ENCODE assay signal across 11 cellular contexts in genomic region chr12:49298160-49298559, GRCh38. TPM values are rescaled to one million over a fixed set of nuclear protein-coding genes. Genes with fewer than 3 reads are reported as not detected.
DNase-seq lines count a peak whose midpoint lies in the region; ATAC-seq, FAIRE-seq and TF ChIP-seq lines count a peak whose summit lies in the region.
"Had no signal": no experiment of that assay in that cellular context is flagged by ENCODE, and none has a peak within 500 bp of the region (broad histone marks: within the 10 kb centered on the region; RNA-seq: fewer than 3 reads in every experiment).

No MANE protein-coding gene starts in this region.

- DNase-seq in T-helper 1 cell, result no peak
- no peak for DNase-seq in Karpas-422
- DNase-seq in K562 (ENCODE audit: extremely low read depth in 1 of 4, low spot score in 3 of 4), result peak in 1 of 4 experiments; percentile 12
- no peak for DNase-seq in trophoblast cell
- DNase-seq in suprapubic skin (ENCODE audit: low spot score in 2 of 2), result no peak
- no peak for DNase-seq in SW 1271 (lab: John Stamatoyannopoulos, UW)
- no peak for DNase-seq in endothelial cell (ENCODE audit: low spot score)
- DNase-seq: left ventricle myocardium inferior had no signal

- H3K36me3 ChIP-seq in Karpas-422 (ENCODE audit: insufficient read depth, low read length) (no peaks in the 10 kb centered on the region), K562 (ENCODE audit: control insufficient read depth, insufficient read depth, low read length) (no peaks in the 10 kb centered on the region), trophoblast cell (ENCODE audit: control insufficient read depth in 1 of 2, insufficient read depth in 2 of 2, low read length in 2 of 2) (no peaks in the 10 kb centered on the region), suprapubic skin (no peaks in the 10 kb centered on the region)
- H3K36me3 ChIP-seq: left ventricle myocardium inferior had no signal

- 60% methylated on average over 6 of the region's 6 CpGs for WGBS in K562 (ENCODE audit: insufficient coverage, low coverage, missing lambda C conversion rate)
- WGBS in trophoblast cell (ENCODE audit: extremely low coverage, insufficient coverage, insufficient read length), result no CpG with 5 or more reads among the region's 6 CpGs
- 66% methylated on average over 6 of the region's 6 CpGs for WGBS in suprapubic skin

- in situ Hi-C loops in K562 (cut with MboI), result no loop called here

- no peak overlapping the region for H3K18ac ChIP-seq in trophoblast cell (ENCODE audit: low read length)

- H3K79me1 ChIP-seq in trophoblast cell (ENCODE audit: low read length), result no peaks in the 10 kb centered on the region

- peak overlapping the region; percentile 51 for H3K4me3 Mint-ChIP-seq in T-helper 1 cell treated with Interleukin-12 subunit alpha and Interleukin-12 subunit beta and Interleukin-4 antibody, amounts not matched to agents 30 μg/mL and 1 μg/mL, for 36 hours
- H3K4me3 Mint-ChIP-seq in endothelial cell (ENCODE audit: unreplicated experiment), result no peak overlapping the region

- H3K9me2 ChIP-seq in Karpas-422 (replicated peaks; ENCODE audit: insufficient read depth, low read length), result no peaks in the 10 kb centered on the region

- intact Hi-C loops in K562 (cut with micrococcal nuclease), result no loop called here

- no peak overlapping the region for H4K8ac ChIP-seq in trophoblast cell (ENCODE audit: low read depth, low read length)

- H3K27ac ChIP-seq in Karpas-422 (ENCODE audit: low read length) (no peak overlapping the region), K562 (ENCODE audit: extremely low read depth, low read depth, low read length) (no peak overlapping the region), trophoblast cell (ENCODE audit: low read depth, low read length) (no peak overlapping the region), suprapubic skin (no peak overlapping the region)
- H3K27ac ChIP-seq: left ventricle myocardium inferior had no signal

- no peak for TF ChIP-seq RAD21 in K562 (CRISPR knock-in tag; conservative IDR thresholded peaks at IDR 0.05 in 1 of 2, IDR thresholded peaks at IDR 0.05 in 1 of 2)

- no peak overlapping the region for H3K4ac ChIP-seq in trophoblast cell (ENCODE audit: low read depth, low read length)

- H3K27ac Mint-ChIP-seq in T-helper 1 cell treated with Interleukin-12 subunit alpha and Interleukin-12 subunit beta and Interleukin-4 antibody, amounts not matched to agents 30 μg/mL and 1 μg/mL, for 36 hours, result no peak overlapping the region
- no peak overlapping the region for H3K27ac Mint-ChIP-seq in endothelial cell (ENCODE audit: unreplicated experiment)

- H3K9me3 ChIP-seq in Karpas-422 (ENCODE audit: low read length) (no peaks in the 10 kb centered on the region), K562 (replicated peaks; ENCODE audit: control insufficient read depth, insufficient read depth, low read depth, low read length) (no peaks in the 10 kb centered on the region), trophoblast cell (ENCODE audit: insufficient read depth, low read depth, low read length) (peaks cover 19% of the 10 kb centered on the region), suprapubic skin (no peaks in the 10 kb centered on the region)
- H3K9me3 ChIP-seq: left ventricle myocardium inferior had no signal

- no peak overlapping the region for H4K91ac ChIP-seq in trophoblast cell (ENCODE audit: low read depth, low read length)

- H2BK12ac ChIP-seq in trophoblast cell (ENCODE audit: low read length), result no peak overlapping the region

- TF ChIP-seq POLR2A in K562 (conservative IDR thresholded peaks at IDR 0.05), result no peak
- no peak for TF ChIP-seq POLR2A in suprapubic skin (IDR thresholded peaks at IDR 0.05)

- peaks cover 10% of the 10 kb centered on the region for H3K9me1 ChIP-seq in K562 (ENCODE audit: control insufficient read depth, insufficient read depth, low read length)

- BruUV-seq in K562 (replicated peaks; lab: Mats Ljungman, UMichigan), result no TSS peak

- no peaks in the 10 kb centered on the region for H3K9me3 Mint-ChIP-seq in T-helper 1 cell treated with Interleukin-12 subunit alpha and Interleukin-12 subunit beta and Interleukin-4 antibody, amounts not matched to agents 30 μg/mL and 1 μg/mL, for 36 hours
- H3K9me3 Mint-ChIP-seq in endothelial cell (ENCODE audit: unreplicated experiment), result no peaks in the 10 kb centered on the region

- H2BK5ac ChIP-seq in trophoblast cell (ENCODE audit: low read depth, low read length, poor library complexity), result no peak overlapping the region

- no peak overlapping the region for H3K9ac ChIP-seq in Karpas-422 (ENCODE audit: low read length)
- H3K9ac ChIP-seq in K562 (ENCODE audit: insufficient read depth in 1 of 2, low read depth in 2 of 2, low read length in 2 of 2), result peak overlapping the region in 1 of 2 experiments; percentile 15; a peak in 1 of 4 replicates
- H3K9ac ChIP-seq in trophoblast cell (ENCODE audit: low read length), result peak overlapping the region; percentile 22

- H3K36me3 Mint-ChIP-seq in T-helper 1 cell treated with Interleukin-12 subunit alpha and Interleukin-12 subunit beta and Interleukin-4 antibody, amounts not matched to agents 30 μg/mL and 1 μg/mL, for 36 hours (ENCODE audit: low read depth), result no peaks in the 10 kb centered on the region
- H3K36me3 Mint-ChIP-seq in endothelial cell (ENCODE audit: low read depth, unreplicated experiment), result no peaks in the 10 kb centered on the region

- H3K4me2 ChIP-seq in Karpas-422 (ENCODE audit: low read depth, low read length, poor library complexity, severe bottlenecking) (peak overlapping the region; percentile 51), K562 (ENCODE audit: insufficient read depth, low read length) (peak overlapping the region; percentile 85; the same call in 1 of the 2 replicates), trophoblast cell (ENCODE audit: low read length) (no peak overlapping the region)

- H3K23ac ChIP-seq in trophoblast cell (ENCODE audit: low read length), result no peak overlapping the region

- POLR2A ChIA-PET in K562 (lab: Yijun Ruan, JAX), result no interaction called here

- H4K12ac ChIP-seq in trophoblast cell (ENCODE audit: low read depth, low read length), result no peak overlapping the region

- H2AFZ ChIP-seq in Karpas-422 (ENCODE audit: low read length) (no peak overlapping the region), K562 (ENCODE audit: low read depth, low read length) (no peak overlapping the region; the same call in 1 of the 2 replicates), trophoblast cell (ENCODE audit: insufficient read depth, low read length, poor library complexity) (no peak overlapping the region)

- H3K4me1 Mint-ChIP-seq in T-helper 1 cell treated with Interleukin-12 subunit alpha and Interleukin-12 subunit beta and Interleukin-4 antibody, amounts not matched to agents 30 μg/mL and 1 μg/mL, for 36 hours (ENCODE audit: low read depth), result peaks cover 20% of the 10 kb centered on the region
- H3K4me1 Mint-ChIP-seq in endothelial cell (ENCODE audit: unreplicated experiment), result peaks cover 4% of the 10 kb centered on the region

- TF ChIP-seq EP300 in K562 (IDR thresholded peaks at IDR 0.05; ENCODE audit: low read length), result no peak
- no peak for TF ChIP-seq EP300 in suprapubic skin (IDR thresholded peaks at IDR 0.05)

- TF ChIP-seq CTCF in K562 (IDR thresholded peaks at IDR 0.05 in 2 of 3, conservative IDR thresholded peaks at IDR 0.05 in 1 of 3; ENCODE audit: insufficient read depth in 2 of 3, low read depth in 1 of 3, low read length in 3 of 3) (peak in 2 of 3 experiments; percentile 2 to 9; a peak in 1 of 6 replicates), suprapubic skin (IDR thresholded peaks at IDR 0.05) (no peak), endothelial cell (IDR thresholded peaks at IDR 0.05; ENCODE audit: unreplicated experiment) (no peak)

- H3K4me1 ChIP-seq in Karpas-422 (ENCODE audit: low read length) (peaks cover 16% of the 10 kb centered on the region), K562 (replicated peaks in 1 of 2; ENCODE audit: control insufficient read depth in 2 of 2, insufficient read depth in 2 of 2, low read length in 2 of 2) (peaks cover 19 to 56% of the 10 kb centered on the region in 2 experiments; a peak in 4 of 5 replicates), trophoblast cell (ENCODE audit: control insufficient read depth in 1 of 2, insufficient read depth in 2 of 2, low read length in 2 of 2) (peaks cover 2% of the 10 kb centered on the region in 2 experiments), suprapubic skin (peaks cover 36% of the 10 kb centered on the region)

- H2BK120ac ChIP-seq in trophoblast cell (ENCODE audit: insufficient read depth, low read length, poor library complexity), result no peak overlapping the region

- no peak overlapping the region for H3K14ac ChIP-seq in trophoblast cell (ENCODE audit: low read length)

- H3K27me3 ChIP-seq in Karpas-422 (ENCODE audit: low read length), result no peaks in the 10 kb centered on the region
- H3K27me3 ChIP-seq in K562 (ENCODE audit: control insufficient read depth in 2 of 2, insufficient read depth in 2 of 2, low read length in 2 of 2), result no peaks in the 10 kb centered on the region
- H3K27me3 ChIP-seq in trophoblast cell (ENCODE audit: insufficient read depth, low read length), result peaks cover 55% of the 10 kb centered on the region
- H3K27me3 ChIP-seq in suprapubic skin, result peaks cover 60% of the 10 kb centered on the region

- H2AK5ac ChIP-seq in trophoblast cell (ENCODE audit: low read length), result no peak overlapping the region

- FAIRE-seq in K562 (lab: Jason Lieb, UNC), result no peak

- H4K20me1 ChIP-seq in Karpas-422 (ENCODE audit: insufficient read depth, low read depth, low read length) (no peaks in the 10 kb centered on the region), K562 (replicated peaks; ENCODE audit: control insufficient read depth, insufficient read depth, low read length) (no peaks in the 10 kb centered on the region)

- ATAC-seq in K562, result no peak

- no peak overlapping the region for H3K4me3 ChIP-seq in Karpas-422 (ENCODE audit: low read length)
- no peak overlapping the region for H3K4me3 ChIP-seq in K562
- no peak overlapping the region for H3K4me3 ChIP-seq in trophoblast cell (ENCODE audit: low read depth, low read length)
- no peak overlapping the region for H3K4me3 ChIP-seq in suprapubic skin

- peaks cover 61% of the 10 kb centered on the region for H3K27me3 Mint-ChIP-seq in T-helper 1 cell treated with Interleukin-12 subunit alpha and Interleukin-12 subunit beta and Interleukin-4 antibody, amounts not matched to agents 30 μg/mL and 1 μg/mL, for 36 hours (ENCODE audit: low read depth)
- H3K27me3 Mint-ChIP-seq in endothelial cell (ENCODE audit: unreplicated experiment), result peaks cover 26% of the 10 kb centered on the region

- CTCF ChIA-PET in K562 (lab: Yijun Ruan, JAX; ENCODE audit: low intra/inter-chr PET ratio), result interaction anchor here (2.0 kb wide), 1 partner anchor 44 kb away, joined by 6 read pairs; no protein-coding TSS in a partner anchor

- no peaks in the 10 kb centered on the region for H3K79me2 ChIP-seq in Karpas-422 (ENCODE audit: low read length)
- H3K79me2 ChIP-seq in K562 (ENCODE audit: control insufficient read depth, insufficient read depth, low read length), result no peaks in the 10 kb centered on the region
- H3K79me2 ChIP-seq in trophoblast cell (ENCODE audit: control insufficient read depth, insufficient read depth, low read length, poor library complexity), result no peaks in the 10 kb centered on the region

RNA-seq across cellular contexts. Expression of gene PRPH, which starts 3.2 kb away (rescaled TPM):
- total RNA-seq in Karpas-422 (2014; rRNA removed; shearing (Covaris generic); ENCODE audit: low replicate concordance), result 0.52 TPM in 1 of 2 replicates, not detected in the other
- not detected in 2 replicates for total RNA-seq in K562 (2011; cell fraction: chromatin; rRNA removed; ENCODE audit: low replicate concordance)
- 0.13 and 0.67 TPM in 2 replicates for total RNA-seq in K562 (2011; cell fraction: nucleolus; rRNA removed)
- 0.81 TPM in 1 of 2 replicates, not detected in the other for total RNA-seq in K562 (2011; cell fraction: nucleoplasm; rRNA removed)
- total RNA-seq in K562 (2014; rRNA removed) (0.27 and 1.3 TPM in 2 replicates), K562 (2014; rRNA removed; fragmentation: Illumina TruSeq; extraction: Trizol) (0.36 and 0.51 TPM in 2 replicates), K562 (2015; rRNA removed; fragmentation: Illumina TruSeq; extraction: Trizol) (0.41 TPM in 1 of 2 replicates, not detected in the other), K562 (2021) (0.81 and 1.6 TPM in 2 replicates), suprapubic skin (1 to 10 TPM in 2 of 4 donors, not detected in 2; 1.1 to 1.5 TPM), endothelial cell (ENCODE audit: unreplicated experiment) (not detected)
- polyA plus RNA-seq in K562 (2011; rRNA removed) (0.71 and 1.4 TPM in 2 replicates), K562 (2014; fragmentation: Illumina TruSeq; extraction: Trizol) (0.97 and 1.3 TPM in 2 replicates), K562 (2014; fragmentation: Nextera tagmentation; extraction: Ambion mirVana) (1 to 10 TPM; 1.8 to 1.9 TPM), K562 (2014; rRNA removed) (1.3 TPM in 2 replicates)
- polyA plus RNA-seq in K562 (2011; cell fraction: cytosol; rRNA removed), result 1.2 and 2.7 TPM in 2 replicates
- polyA plus RNA-seq in K562 (2011; cell fraction: nucleus; rRNA removed), result 0.65 and 1.4 TPM in 2 replicates
- polyA plus RNA-seq in K562 (2012), result 1.1 and 4.3 TPM in 2 replicates
- polyA minus RNA-seq in K562 (2011; rRNA and poly(A)+ RNA removed), result 0.84 TPM in 1 of 2 replicates, not detected in the other
- not detected in 2 replicates for polyA minus RNA-seq in K562 (2011; cell fraction: cytosol; rRNA and poly(A)+ RNA removed)
- polyA minus RNA-seq in K562 (2011; cell fraction: nucleus; rRNA and poly(A)+ RNA removed), result not detected in 2 replicates
- 0.03 and 0.08 TPM in 2 replicates for polyA plus RNA-seq in trophoblast cell (2013)
- total RNA-seq: left ventricle myocardium inferior; T-helper 2 cell treated with Interferon-gamma antibody and Interleukin-4, amounts not matched to agents 100 ng/mL and 5 ng/mL, for 36 hours had no signal

RNA-seq across cellular contexts. Expression of gene TROAP, which starts 24.9 kb away (rescaled TPM):
- total RNA-seq in Karpas-422 (2014; rRNA removed; shearing (Covaris generic); ENCODE audit: low replicate concordance), result 20.2 and 58.2 TPM in 2 replicates
- 116 and 289 TPM in 2 replicates for total RNA-seq in K562 (2011; cell fraction: chromatin; rRNA removed; ENCODE audit: low replicate concordance)
- 173 and 178 TPM in 2 replicates for total RNA-seq in K562 (2011; cell fraction: nucleolus; rRNA removed)
- 141 and 151 TPM in 2 replicates for total RNA-seq in K562 (2011; cell fraction: nucleoplasm; rRNA removed)
- total RNA-seq in K562 (2014; rRNA removed), result 60.4 and 60.8 TPM in 2 replicates
- total RNA-seq in K562 (2014; rRNA removed; fragmentation: Illumina TruSeq; extraction: Trizol), result 39.0 and 56.5 TPM in 2 replicates
- total RNA-seq in K562 (2015; rRNA removed; fragmentation: Illumina TruSeq; extraction: Trizol), result 59.2 and 59.8 TPM in 2 replicates
- total RNA-seq in K562 (2021), result 72.9 and 83.0 TPM in 2 replicates
- polyA plus RNA-seq in K562 (2011; rRNA removed), result 46.4 and 61.0 TPM in 2 replicates
- polyA plus RNA-seq in K562 (2011; cell fraction: cytosol; rRNA removed), result 34.7 and 45.0 TPM in 2 replicates
- 167 and 238 TPM in 2 replicates for polyA plus RNA-seq in K562 (2011; cell fraction: nucleus; rRNA removed)
- polyA plus RNA-seq in K562 (2012), result 67.5 and 72.2 TPM in 2 replicates
- 171 and 183 TPM in 2 replicates for polyA plus RNA-seq in K562 (2014; fragmentation: Illumina TruSeq; extraction: Trizol)
- 10 to 100 TPM; 52.1 to 53.7 TPM for polyA plus RNA-seq in K562 (2014; fragmentation: Nextera tagmentation; extraction: Ambion mirVana)
- 101 and 112 TPM in 2 replicates for polyA plus RNA-seq in K562 (2014; rRNA removed)
- 26.0 and 27.1 TPM in 2 replicates for polyA minus RNA-seq in K562 (2011; rRNA and poly(A)+ RNA removed)
- 28.1 and 36.8 TPM in 2 replicates for polyA minus RNA-seq in K562 (2011; cell fraction: cytosol; rRNA and poly(A)+ RNA removed)
- 70.8 and 123 TPM in 2 replicates for polyA minus RNA-seq in K562 (2011; cell fraction: nucleus; rRNA and poly(A)+ RNA removed)
- 36.9 and 42.9 TPM in 2 replicates for polyA plus RNA-seq in trophoblast cell (2013)
- 10 to 100 TPM in 1 of 4 donors, 1 to 10 TPM in 3; 4.0 to 14.6 (median 5.9) TPM for total RNA-seq in suprapubic skin
- 12.4 TPM for total RNA-seq in endothelial cell (ENCODE audit: unreplicated experiment)

RNA-seq across cellular contexts. Expression of gene TUBA1C, which starts 33.3 kb away (rescaled TPM):
- total RNA-seq in Karpas-422 (2014; rRNA removed; shearing (Covaris generic); ENCODE audit: low replicate concordance), result 90.0 and 132 TPM in 2 replicates
- 176 and 423 TPM in 2 replicates for total RNA-seq in K562 (2011; cell fraction: chromatin; rRNA removed; ENCODE audit: low replicate concordance)
- total RNA-seq in K562 (2011; cell fraction: nucleolus; rRNA removed), result 383 and 414 TPM in 2 replicates
- 358 and 385 TPM in 2 replicates for total RNA-seq in K562 (2011; cell fraction: nucleoplasm; rRNA removed)
- 755 and 1,088 TPM in 2 replicates for total RNA-seq in K562 (2014; rRNA removed)
- 779 and 914 TPM in 2 replicates for total RNA-seq in K562 (2014; rRNA removed; fragmentation: Illumina TruSeq; extraction: Trizol)
- total RNA-seq in K562 (2015; rRNA removed; fragmentation: Illumina TruSeq; extraction: Trizol), result 912 and 926 TPM in 2 replicates
- 839 and 845 TPM in 2 replicates for total RNA-seq in K562 (2021)
- polyA plus RNA-seq in K562 (2011; rRNA removed), result 2,698 and 3,950 TPM in 2 replicates
- 6,167 and 6,224 TPM in 2 replicates for polyA plus RNA-seq in K562 (2011; cell fraction: cytosol; rRNA removed)
- polyA plus RNA-seq in K562 (2011; cell fraction: nucleus; rRNA removed), result 965 and 1,239 TPM in 2 replicates
- polyA plus RNA-seq in K562 (2012), result 1,132 and 1,153 TPM in 2 replicates
- polyA plus RNA-seq in K562 (2014; fragmentation: Illumina TruSeq; extraction: Trizol), result 2,770 and 3,012 TPM in 2 replicates
- 1,000 to 10,000 TPM in 1 of 2 experiments, 100 to 1,000 TPM in 1; 776 to 1,185 TPM for polyA plus RNA-seq in K562 (2014; fragmentation: Nextera tagmentation; extraction: Ambion mirVana)
- 1,517 and 1,660 TPM in 2 replicates for polyA plus RNA-seq in K562 (2014; rRNA removed)
- polyA minus RNA-seq in K562 (2011; rRNA and poly(A)+ RNA removed), result 2,193 and 2,971 TPM in 2 replicates
- polyA minus RNA-seq in K562 (2011; cell fraction: cytosol; rRNA and poly(A)+ RNA removed), result 751 and 929 TPM in 2 replicates
- 192 and 360 TPM in 2 replicates for polyA minus RNA-seq in K562 (2011; cell fraction: nucleus; rRNA and poly(A)+ RNA removed)
- polyA plus RNA-seq in trophoblast cell (2013), result 999 and 1,017 TPM in 2 replicates
- 100 to 1,000 TPM; 115 to 747 (median 609) TPM for total RNA-seq in suprapubic skin
- 129 TPM for total RNA-seq in endothelial cell (ENCODE audit: unreplicated experiment)

RNA-seq across cellular contexts. Expression of gene C1QL4, which starts 38.8 kb away (rescaled TPM):
- not detected in 2 replicates for total RNA-seq in Karpas-422 (2014; rRNA removed; shearing (Covaris generic); ENCODE audit: low replicate concordance)
- total RNA-seq in K562 (2011; cell fraction: chromatin; rRNA removed; ENCODE audit: low replicate concordance), result 0.77 and 1.9 TPM in 2 replicates
- 2.7 and 2.8 TPM in 2 replicates for total RNA-seq in K562 (2011; cell fraction: nucleolus; rRNA removed)
- 1.3 and 1.9 TPM in 2 replicates for total RNA-seq in K562 (2011; cell fraction: nucleoplasm; rRNA removed)
- total RNA-seq in K562 (2014; rRNA removed), result 2.0 and 2.1 TPM in 2 replicates
- total RNA-seq in K562 (2014; rRNA removed; fragmentation: Illumina TruSeq; extraction: Trizol), result 0.10 and 0.15 TPM in 2 replicates
- 0.14 and 0.23 TPM in 2 replicates for total RNA-seq in K562 (2015; rRNA removed; fragmentation: Illumina TruSeq; extraction: Trizol)
- 1.4 and 1.5 TPM in 2 replicates for total RNA-seq in K562 (2021)
- polyA plus RNA-seq in K562 (2011; rRNA removed), result 0.35 and 0.81 TPM in 2 replicates
- polyA plus RNA-seq in K562 (2011; cell fraction: cytosol; rRNA removed), result 0.75 and 1.8 TPM in 2 replicates
- polyA plus RNA-seq in K562 (2011; cell fraction: nucleus; rRNA removed), result 2.0 and 2.9 TPM in 2 replicates
- 0.64 and 1.00 TPM in 2 replicates for polyA plus RNA-seq in K562 (2012)
- 0.31 and 0.61 TPM in 2 replicates for polyA plus RNA-seq in K562 (2014; fragmentation: Illumina TruSeq; extraction: Trizol)
- under 1 TPM; 0.08 to 0.10 TPM for polyA plus RNA-seq in K562 (2014; fragmentation: Nextera tagmentation; extraction: Ambion mirVana)
- 1.2 and 1.3 TPM in 2 replicates for polyA plus RNA-seq in K562 (2014; rRNA removed)
- polyA minus RNA-seq in K562 (2011; rRNA and poly(A)+ RNA removed), result 0.18 TPM in 1 of 2 replicates, not detected in the other
- 0.38 and 1.0 TPM in 2 replicates for polyA minus RNA-seq in K562 (2011; cell fraction: cytosol; rRNA and poly(A)+ RNA removed)
- polyA minus RNA-seq in K562 (2011; cell fraction: nucleus; rRNA and poly(A)+ RNA removed), result 0.94 and 1.00 TPM in 2 replicates
- polyA plus RNA-seq in trophoblast cell (2013), result 0.04 TPM in 2 replicates
- total RNA-seq in suprapubic skin, result 1 to 10 TPM in 2 of 4 donors, under 1 TPM in 1, not detected in 1; 0.73 to 1.2 (median 1.1) TPM
- total RNA-seq in endothelial cell (ENCODE audit: unreplicated experiment), result not detected
- total RNA-seq: left ventricle myocardium inferior; T-helper 2 cell treated with Interferon-gamma antibody and Interleukin-4, amounts not matched to agents 100 ng/mL and 5 ng/mL, for 36 hours had no signal
- polyA plus RNA-seq: esophagus had no signal

RNA-seq across cellular contexts. Expression of gene DNAJC22, which starts 48.5 kb away (rescaled TPM):
- not detected in 2 replicates for total RNA-seq in Karpas-422 (2014; rRNA removed; shearing (Covaris generic); ENCODE audit: low replicate concordance)
- 2.1 and 4.9 TPM in 2 replicates for total RNA-seq in K562 (2011; cell fraction: chromatin; rRNA removed; ENCODE audit: low replicate concordance)
- 2.0 and 2.3 TPM in 2 replicates for total RNA-seq in K562 (2011; cell fraction: nucleolus; rRNA removed)
- 1.7 and 2.2 TPM in 2 replicates for total RNA-seq in K562 (2011; cell fraction: nucleoplasm; rRNA removed)
- total RNA-seq in K562 (2014; rRNA removed), result 0.50 and 0.69 TPM in 2 replicates
- total RNA-seq in K562 (2014; rRNA removed; fragmentation: Illumina TruSeq; extraction: Trizol), result 0.47 and 0.99 TPM in 2 replicates
- total RNA-seq in K562 (2015; rRNA removed; fragmentation: Illumina TruSeq; extraction: Trizol), result 0.40 and 0.45 TPM in 2 replicates
- total RNA-seq in K562 (2021), result 0.62 and 0.69 TPM in 2 replicates
- polyA plus RNA-seq in K562 (2011; rRNA removed), result 0.83 and 1.2 TPM in 2 replicates
- polyA plus RNA-seq in K562 (2011; cell fraction: cytosol; rRNA removed), result 0.80 and 0.89 TPM in 2 replicates
- polyA plus RNA-seq in K562 (2011; cell fraction: nucleus; rRNA removed), result 0.98 and 2.8 TPM in 2 replicates
- 0.30 and 0.51 TPM in 2 replicates for polyA plus RNA-seq in K562 (2012)
- polyA plus RNA-seq in K562 (2014; fragmentation: Illumina TruSeq; extraction: Trizol), result 0.36 and 0.61 TPM in 2 replicates
- polyA plus RNA-seq in K562 (2014; fragmentation: Nextera tagmentation; extraction: Ambion mirVana), result under 1 TPM; 0.10 to 0.15 TPM
- polyA plus RNA-seq in K562 (2014; rRNA removed), result 0.36 and 0.98 TPM in 2 replicates
- 0.57 and 0.84 TPM in 2 replicates for polyA minus RNA-seq in K562 (2011; rRNA and poly(A)+ RNA removed)
- polyA minus RNA-seq in K562 (2011; cell fraction: cytosol; rRNA and poly(A)+ RNA removed), result 0.73 and 0.95 TPM in 2 replicates
- polyA minus RNA-seq in K562 (2011; cell fraction: nucleus; rRNA and poly(A)+ RNA removed), result 0.33 and 0.67 TPM in 2 replicates
- 1.1 and 1.3 TPM in 2 replicates for polyA plus RNA-seq in trophoblast cell (2013)
- 1 to 10 TPM in 2 of 4 donors, under 1 TPM in 2; 0.62 to 2.2 (median 1.1) TPM for total RNA-seq in suprapubic skin
- 1.8 TPM for total RNA-seq in endothelial cell (ENCODE audit: unreplicated experiment)

Comparison
In these comparisons a context has a peak if more than half of its experiments do, and no peak if none do; other contexts are left out.
1. CTCF ChIP-seq: peak in K562 (2 of 3); none in suprapubic skin (0 of 2) and endothelial cell (single experiment).